8 cellular contexts compared by ENCODE assay signal in the genomic region with DNA sequence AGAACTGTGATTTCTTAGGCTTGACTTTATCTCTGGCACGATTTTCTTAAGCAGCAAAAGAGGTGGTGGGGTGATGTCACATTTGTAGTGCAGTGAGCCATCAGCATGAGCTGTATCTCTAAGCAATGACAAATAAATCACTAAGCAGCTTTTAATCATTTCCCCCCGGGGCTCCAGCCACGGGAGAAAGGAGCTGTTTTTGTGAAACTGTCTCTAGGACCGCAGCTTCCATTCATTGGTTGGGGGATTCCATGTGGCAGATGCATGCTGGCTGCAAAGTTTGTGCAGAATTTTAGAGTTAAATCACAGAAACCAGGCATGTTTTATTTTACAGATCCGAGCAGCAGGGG. TPM values are rescaled to one million over a fixed set of nuclear protein-coding genes. Genes with fewer than 3 reads are reported as not detected.
DNase-seq lines count a peak whose midpoint lies in the region; FAIRE-seq and TF ChIP-seq lines count a peak whose summit lies in the region.

No MANE protein-coding gene starts in this region.

- H4K91ac ChIP-seq in H9 (ENCODE audit: insufficient read length, low read depth, low read length): no peak overlapping the region
- H4K91ac ChIP-seq in H1 (replicated peaks; ENCODE audit: insufficient read length, low read length): no peak overlapping the region

- H3K18ac ChIP-seq in H9 (ENCODE audit: insufficient read length, low read depth, low read length): peak overlapping the region; percentile 15
- H3K18ac ChIP-seq in H1 (ENCODE audit: extremely low read depth, low read length): no peak overlapping the region

- no peak overlapping the region for H3T11ph ChIP-seq in H9 (ENCODE audit: low read length)

- H3K14ac ChIP-seq in H9 (ENCODE audit: insufficient read depth, low read length) (no peak overlapping the region; the same call in 1 of the 2 replicates), H1 (ENCODE audit: insufficient read length) (no peak overlapping the region)

- no CpG with 5 or more reads among the region's 5 CpGs for WGBS in H9 (ENCODE audit: extremely low coverage, insufficient read length, low lambda C conversion rate)
- 10% methylated on average over 5 of the region's 5 CpGs; no CpG with 5 or more reads in 1 of the 2 experiments for WGBS in H1 (ENCODE audit: extremely low coverage in 1 of 2, insufficient coverage in 1 of 2, insufficient read length in 1 of 2, insufficient replicate concordance in 2 of 2, low coverage in 1 of 2, low lambda C conversion rate in 2 of 2, missing lambda C conversion rate in 1 of 2), 2 experiments

- H2BK12ac ChIP-seq in H9 (ENCODE audit: insufficient read length, low read depth, low read length) (no peak overlapping the region), H1 (ENCODE audit: low read depth, low read length) (peak overlapping the region; percentile 50; the same call in 1 of the 2 replicates)

- DNase-seq in GM12891 (ENCODE audit: insufficient read length, low spot score): no peak
- no peak for DNase-seq in H9
- peak; percentile 72 for DNase-seq in RCC 7860 (ENCODE audit: low spot score)
- no peak for DNase-seq in H1 (ENCODE audit: low read depth in 1 of 2, low spot score in 2 of 2)
- no peak for DNase-seq in activated gamma-delta T cell (lab: John Stamatoyannopoulos, UW)
- DNase-seq in effector CD8-positive, alpha-beta T cell (lab: John Stamatoyannopoulos, UW): no peak
- no peak for DNase-seq in CD1c-positive myeloid dendritic cell (ENCODE audit: extremely low spot score)

- H3K27ac ChIP-seq in H9 (ENCODE audit: insufficient read length, low read depth, low read length) (no peak overlapping the region), H1 (ENCODE audit: low read depth, low read length) (peak overlapping the region; percentile 25; the same call in 1 of the 2 replicates), neural cell (ENCODE audit: low read length) (no peak overlapping the region)

- H2BK15ac ChIP-seq in H9 (ENCODE audit: low read depth, low read length) (no peak overlapping the region), H1 (ENCODE audit: low read length) (no peak overlapping the region)

- FAIRE-seq in GM12891 (lab: Jason Lieb, UNC): peak; percentile 13
- peak; percentile 61 for FAIRE-seq in RCC 7860 (lab: Jason Lieb, UNC)
- FAIRE-seq in H1 (lab: Jason Lieb, UNC): no peak

- H3K9me3 ChIP-seq in H9 (ENCODE audit: control insufficient read depth, low read depth, low read length): no peaks in the 10 kb centered on the region
- H3K9me3 ChIP-seq in H1 (ENCODE audit: insufficient read depth in 2 of 2, low read depth in 1 of 2, low read length in 1 of 2): no peaks in the 10 kb centered on the region
- no peaks in the 10 kb centered on the region for H3K9me3 ChIP-seq in neural cell (ENCODE audit: low read length)

- H3K23ac ChIP-seq in H9 (ENCODE audit: insufficient read length, low read depth, low read length) (no peak overlapping the region), H1 (ENCODE audit: insufficient read length) (no peak overlapping the region)

- H3K4me3 Mint-ChIP-seq in H9: peak overlapping the region; percentile 87

- H4K8ac ChIP-seq in H9 (replicated peaks; ENCODE audit: insufficient read length, low read depth, low read length) (no peak overlapping the region), H1 (ENCODE audit: extremely low read depth, insufficient read depth, low read length) (no peak overlapping the region)

- H3K27me3 Mint-ChIP-seq in H9 (ENCODE audit: low read depth): no peaks in the 10 kb centered on the region; the same call in 1 of the 2 replicates

- peak overlapping the region; percentile 43 to 72 (median 68) for H3K4me3 ChIP-seq in H1 (ENCODE audit: extremely low read depth in 1 of 4, insufficient read depth in 2 of 4, low read depth in 3 of 4, low read length in 4 of 4)
- H3K4me3 ChIP-seq in neural cell (ENCODE audit: low read length): peak overlapping the region; percentile 58

- H3K4me1 ChIP-seq in H9 (ENCODE audit: insufficient read depth, low read length) (peaks cover 5% of the 10 kb centered on the region; the same call in 1 of the 2 replicates), H1 (replicated peaks in 1 of 4; ENCODE audit: control insufficient read depth in 3 of 4, insufficient read depth in 4 of 4, low read length in 3 of 4) (peaks cover 0 to 21% (median 17%) of the 10 kb centered on the region in 4 experiments; a peak in 5 of 7 replicates)

- H3K27me3 ChIP-seq in H9 (ENCODE audit: insufficient read depth, low read length) (no peaks in the 10 kb centered on the region), H1 (replicated peaks in 1 of 4; ENCODE audit: control insufficient read depth in 3 of 4, extremely low read depth in 1 of 4, insufficient read depth in 3 of 4, low read length in 3 of 4) (no peaks in the 10 kb centered on the region), neural cell (ENCODE audit: insufficient read depth, low read depth, low read length) (no peaks in the 10 kb centered on the region)

- H3K79me2 ChIP-seq in H9 (ENCODE audit: insufficient read depth, low read length): no peaks in the 10 kb centered on the region
- H3K79me2 ChIP-seq in H1 (ENCODE audit: control insufficient read depth in 1 of 2, insufficient read depth in 2 of 2, low read length in 2 of 2): peaks cover 0 to 23% of the 10 kb centered on the region in 2 experiments; a peak in 1 of 4 replicates
- H3K79me2 ChIP-seq in neural cell (replicated peaks; ENCODE audit: insufficient read depth, low read length): no peaks in the 10 kb centered on the region

- TF ChIP-seq RAD21 in H1 (IDR thresholded peaks at IDR 0.05 in 1 of 2, conservative IDR thresholded peaks at IDR 0.05 in 1 of 2; ENCODE audit: low read depth in 2 of 2, low read length in 2 of 2) (no peak), neural cell (conservative IDR thresholded peaks at IDR 0.05) (no peak)

- H3K9ac ChIP-seq in H9 (ENCODE audit: extremely low read depth, insufficient read length, low read length): peak overlapping the region; percentile 11
- peak overlapping the region; percentile 1 to 69 (median 38); a peak in 6 of 7 replicates for H3K9ac ChIP-seq in H1 (replicated peaks in 1 of 4; ENCODE audit: extremely low read depth in 1 of 4, low read depth in 3 of 4, low read length in 3 of 4)
- H3K9ac ChIP-seq in neural cell (ENCODE audit: low read length): peak overlapping the region; percentile 3

- H3F3A ChIP-seq in neural cell (ENCODE audit: insufficient read depth, low read length, poor library complexity, severe bottlenecking): no peaks in the 10 kb centered on the region

- TF ChIP-seq CTCF in H9 (conservative IDR thresholded peaks at IDR 0.05): no peak
- 0 out of 4 replicates have a peak, but pooled peaks of 1 of the 3 experiments have one; percentile 1 for TF ChIP-seq CTCF in H1 (IDR thresholded peaks at IDR 0.05; ENCODE audit: control extremely low read depth in 1 of 3, insufficient read depth in 1 of 3, low read depth in 1 of 3, low read length in 3 of 3)
- TF ChIP-seq CTCF in neural cell (IDR thresholded peaks at IDR 0.05; ENCODE audit: poor library complexity, severe bottlenecking): no peak

- H3K9me2 ChIP-seq in neural cell (ENCODE audit: insufficient read depth, low read length): no peaks in the 10 kb centered on the region

- H2BK20ac ChIP-seq in H9 (ENCODE audit: low read depth, low read length, poor library complexity, severe bottlenecking) (no peak overlapping the region), H1 (ENCODE audit: low read length) (no peak overlapping the region)

- H3K27ac Mint-ChIP-seq in H9: peak overlapping the region; percentile 84 to 96 (median 89)

- H2BK5ac ChIP-seq in H9 (ENCODE audit: insufficient read length, low read length): no peak overlapping the region
- no peak overlapping the region for H2BK5ac ChIP-seq in H1 (ENCODE audit: low read depth, low read length)

- H3K23me2 ChIP-seq in H9 (ENCODE audit: insufficient read length, low read depth, low read length, poor library complexity, severe bottlenecking) (peaks cover 10% of the 10 kb centered on the region), H1 (ENCODE audit: low read depth, low read length) (no peaks in the 10 kb centered on the region; the same call in 1 of the 2 replicates)

- TF ChIP-seq EP300 in H1 (IDR thresholded peaks at IDR 0.05; ENCODE audit: borderline replicate concordance in 1 of 2, low read depth in 2 of 2, low read length in 2 of 2) (no peak), neural cell (conservative IDR thresholded peaks at IDR 0.05; ENCODE audit: poor library complexity, severe bottlenecking) (peak; percentile 49)

- peaks cover 61 to 70% of the 10 kb centered on the region in 2 experiments for H3K4me1 Mint-ChIP-seq in H9

- H2AFZ ChIP-seq in H9 (ENCODE audit: low read length) (no peak overlapping the region), H1 (ENCODE audit: low read length) (no peak overlapping the region), neural cell (ENCODE audit: low read depth, low read length) (no peak overlapping the region)

- no peak overlapping the region for H3K56ac ChIP-seq in H9 (ENCODE audit: insufficient read length, low read depth, low read length)
- no peak overlapping the region for H3K56ac ChIP-seq in H1 (replicated peaks; ENCODE audit: insufficient read length, low read depth, low read length)

- H2AK5ac ChIP-seq in H9 (ENCODE audit: insufficient read length, low read length): no peak overlapping the region
- H2AK5ac ChIP-seq in H1 (ENCODE audit: low read depth, low read length): no peak overlapping the region

- peaks cover 4 to 9% (median 7%) of the 10 kb centered on the region in 3 experiments; a peak in 6 of 7 replicates for H3K36me3 Mint-ChIP-seq in H9 (ENCODE audit: insufficient read depth in 1 of 3, low read depth in 3 of 3)

- no peaks in the 10 kb centered on the region for H3K36me3 ChIP-seq in H1 (ENCODE audit: control insufficient read depth in 2 of 4, insufficient read depth in 4 of 4, low read length in 3 of 4)
- H3K36me3 ChIP-seq in neural cell (ENCODE audit: insufficient read depth, low read length): no peaks in the 10 kb centered on the region

- H3K79me1 ChIP-seq in H9 (ENCODE audit: insufficient read depth, low read depth, low read length, poor library complexity, severe bottlenecking) (no peaks in the 10 kb centered on the region), H1 (ENCODE audit: low read depth, low read length) (peaks cover 3% of the 10 kb centered on the region)

- H4K20me1 ChIP-seq in H9 (ENCODE audit: control insufficient read depth, insufficient read depth, insufficient read length) (no peaks in the 10 kb centered on the region), H1 (replicated peaks in 1 of 2; ENCODE audit: control insufficient read depth in 1 of 2, insufficient read depth in 2 of 2, low read length in 2 of 2) (no peaks in the 10 kb centered on the region), neural cell (ENCODE audit: insufficient read depth) (no peaks in the 10 kb centered on the region)

- H3K9me3 Mint-ChIP-seq in H9: peaks cover 2 to 3% of the 10 kb centered on the region in 2 experiments; a peak in 4 of 5 replicates

- H3K4me2 ChIP-seq in H9 (ENCODE audit: insufficient read depth, insufficient read length, low read length): peak overlapping the region; percentile 73
- H3K4me2 ChIP-seq in H1 (ENCODE audit: insufficient read depth in 1 of 2, low read depth in 2 of 2, low read length in 2 of 2): peak overlapping the region; percentile 74 to 75
- peak overlapping the region; percentile 12 for H3K4me2 ChIP-seq in neural cell (ENCODE audit: low read length)

- CTCF ChIA-PET in H1 (lab: Charles Lee; ENCODE audit: partially characterized antibody): interaction anchor here (0.6 to 1.2 kb wide), 3 partner anchors 13 to 335 kb away, joined by 3 to 5 read pairs (median 4); no protein-coding TSS in a partner anchor

- H4K5ac ChIP-seq in H9 (ENCODE audit: insufficient read length, low read depth, low read length) (no peak overlapping the region), H1 (ENCODE audit: insufficient read length, low read depth, low read length) (no peak overlapping the region)

- POLR2A ChIA-PET in H1 (lab: Charles Lee; ENCODE audit: partially characterized antibody): interaction anchor here (1.0 to 1.8 kb wide), 5 partner anchors 8 to 174 kb away, joined by 3 to 7 read pairs (median 4); no protein-coding TSS in a partner anchor

- no peak for TF ChIP-seq POLR2A in GM12891 (IDR thresholded peaks at IDR 0.05; ENCODE audit: low read depth, low read length)
- TF ChIP-seq POLR2A in H1 (IDR thresholded peaks at IDR 0.05; ENCODE audit: control extremely low read depth in 1 of 2, low read depth in 2 of 2, low read length in 2 of 2): no peak

- H2BK120ac ChIP-seq in H9 (ENCODE audit: low read depth, low read length, poor library complexity, severe bottlenecking) (no peak overlapping the region), H1 (replicated peaks; ENCODE audit: low read depth, low read length) (no peak overlapping the region)

- H3K4ac ChIP-seq in H9 (ENCODE audit: low read depth, low read length): no peak overlapping the region
- H3K4ac ChIP-seq in H1 (replicated peaks; ENCODE audit: insufficient read length, low read depth, low read length): no peak overlapping the region

RNA-seq across cellular contexts. Expression of a gene that starts 0.5 kb away (rescaled TPM):
- polyA plus RNA-seq in GM12891 (2012; ENCODE audit: low read depth, missing spikeins): 3.5 TPM
- total RNA-seq in H9 (2021): 17.2 and 18.6 TPM in 2 replicates
- 13.6 and 15.6 TPM in 2 replicates for total RNA-seq in H1 (2021; fragmentation: NEBNext Ultra II Directional; extraction: Animal tissue kit (Norgen Biotek cat#: 25700))
- polyA plus RNA-seq in H1 (2011; rRNA removed): 3.7 and 4.5 TPM in 2 replicates
- polyA plus RNA-seq in H1 (2011; cell fraction: cytosol; rRNA removed): 2.7 TPM
- polyA plus RNA-seq in H1 (2011; cell fraction: nucleus; rRNA removed): 10.3 TPM
- polyA plus RNA-seq in H1 (2012, experiment 1 of 2): 9.4 to 11.3 TPM (median 10.3 TPM) in 4 replicates
- polyA plus RNA-seq in H1 (2012, experiment 2 of 2): 0.55 TPM
- polyA plus RNA-seq in H1 (2013, experiment 1 of 2): 9.1 TPM
- 9.0 TPM for polyA plus RNA-seq in H1 (2013, experiment 2 of 2)
- polyA minus RNA-seq in H1 (2011; rRNA and poly(A)+ RNA removed): 10.3 and 12.9 TPM in 2 replicates
- polyA minus RNA-seq in H1 (2011; cell fraction: cytosol; rRNA and poly(A)+ RNA removed): 6.1 TPM
- polyA minus RNA-seq in H1 (2011; cell fraction: nucleus; rRNA and poly(A)+ RNA removed): 26.3 TPM
- polyA plus RNA-seq in neural cell: 0.20 and 0.22 TPM in 2 replicates
- 0.73 and 4.3 TPM in 2 replicates for polyA minus RNA-seq in neural cell

Comparison
In these comparisons a context has a peak if more than half of its experiments do, and no peak if none do; other contexts are left out.
1. H3K4me2 ChIP-seq: peak in every context shown above with its lines; median percentile 74 in H1; 73 in H9; 12 in neural cell.